ENCODE assay signal across 10 cellular contexts in the genomic region with DNA sequence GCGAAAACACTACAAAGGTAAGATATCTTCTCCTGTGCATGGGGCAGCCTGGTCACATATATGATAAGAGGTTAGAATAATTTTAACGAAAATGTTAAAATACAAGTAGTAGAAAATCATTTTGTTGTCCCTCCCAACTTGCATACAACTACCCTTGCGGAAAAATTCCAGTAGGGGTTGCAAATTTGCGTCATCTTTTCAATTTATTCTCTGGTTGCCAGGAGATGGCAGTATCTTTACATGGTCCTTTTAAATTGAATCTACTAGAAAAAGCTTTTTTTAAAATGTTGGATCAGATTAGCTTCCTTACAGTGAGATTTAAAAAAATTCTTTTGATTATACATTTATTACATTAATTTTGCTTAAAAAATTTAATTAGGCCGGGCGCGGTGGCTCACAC. TPM values are rescaled to one million over a fixed set of nuclear protein-coding genes. Genes with fewer than 3 reads are reported as not detected.
DNase-seq lines count a peak whose midpoint lies in the region; ATAC-seq, FAIRE-seq and TF ChIP-seq lines count a peak whose summit lies in the region.
"Had no signal": no experiment of that assay in that cellular context is flagged by ENCODE, and none has a peak within 500 bp of the region (broad histone marks: within the 10 kb centered on the region; RNA-seq: fewer than 3 reads in every experiment).

No MANE protein-coding gene starts in this region.

- TF ChIP-seq CTCF in DND-41 (IDR thresholded peaks at IDR 0.05; ENCODE audit: borderline replicate concordance, extremely low read depth, low read length, poor library complexity, severe bottlenecking) (peak; percentile 43), Loucy (conservative IDR thresholded peaks at IDR 0.05; ENCODE audit: low read length) (peak; percentile 62), K562 (IDR thresholded peaks at IDR 0.05 in 2 of 3, conservative IDR thresholded peaks at IDR 0.05 in 1 of 3; ENCODE audit: insufficient read depth in 2 of 3, low read depth in 1 of 3, low read length in 3 of 3) (peak; percentile 15 to 71 (median 53); a peak in 3 of 6 replicates)

- no peaks in the 10 kb centered on the region for H3K4me1 ChIP-seq in DND-41 (ENCODE audit: insufficient read depth, low read length)
- peaks cover 6% of the 10 kb centered on the region for H3K4me1 ChIP-seq in Loucy (ENCODE audit: insufficient read depth, low read length, poor library complexity, severe bottlenecking)
- no peaks in the 10 kb centered on the region for H3K4me1 ChIP-seq in K562 (replicated peaks in 1 of 2; ENCODE audit: control insufficient read depth in 2 of 2, insufficient read depth in 2 of 2, low read length in 2 of 2)
- H3K4me1 ChIP-seq in HAP-1: no peaks in the 10 kb centered on the region

- H4K20me1 ChIP-seq in DND-41 (ENCODE audit: insufficient read depth, low read length) (no peaks in the 10 kb centered on the region), Loucy (ENCODE audit: insufficient read depth, low read length, poor library complexity, severe bottlenecking) (peaks cover 16% of the 10 kb centered on the region), K562 (replicated peaks; ENCODE audit: control insufficient read depth, insufficient read depth, low read length) (no peaks in the 10 kb centered on the region)

- no peaks in the 10 kb centered on the region for H3F3A ChIP-seq in Loucy (ENCODE audit: low read depth)

- H3K36me3 ChIP-seq in DND-41 (ENCODE audit: insufficient read depth, low read length) (peaks cover 75% of the 10 kb centered on the region), Loucy (ENCODE audit: insufficient read depth, low read length) (peaks cover 55% of the 10 kb centered on the region; the same call in 1 of the 2 replicates), K562 (ENCODE audit: control insufficient read depth, insufficient read depth, low read length) (peaks cover 85% of the 10 kb centered on the region), HAP-1 (replicated peaks) (peaks cover 70% of the 10 kb centered on the region)

- H2AFZ ChIP-seq in DND-41 (ENCODE audit: low read depth, low read length): no peak overlapping the region
- no peak overlapping the region for H2AFZ ChIP-seq in Loucy (ENCODE audit: low read length)
- no peak overlapping the region for H2AFZ ChIP-seq in K562 (ENCODE audit: low read depth, low read length)

- TF ChIP-seq RAD21 in K562 (CRISPR knock-in tag; conservative IDR thresholded peaks at IDR 0.05 in 1 of 2, IDR thresholded peaks at IDR 0.05 in 1 of 2): no peak

- intact Hi-C loops in K562 (cut with micrococcal nuclease): no loop called here

- H3K4me3 ChIP-seq in DND-41 (ENCODE audit: low read depth in 1 of 2, low read length in 2 of 2) (no peak overlapping the region), Loucy (ENCODE audit: low read length, poor library complexity, severe bottlenecking) (no peak overlapping the region), K562 (no peak overlapping the region), HAP-1 (no peak overlapping the region)

- CTCF ChIA-PET in K562 (lab: Yijun Ruan, JAX; ENCODE audit: low intra/inter-chr PET ratio): interaction anchor here (0.5 to 1.1 kb wide), 3 partner anchors 44 to 259 kb away, joined by 3 read pairs; no protein-coding TSS in a partner anchor

- no TSS peak for BruUV-seq in K562 (replicated peaks; lab: Mats Ljungman, UMichigan)

- WGBS in K562 (ENCODE audit: insufficient coverage, low coverage, missing lambda C conversion rate): 95% methylated on average over 7 of the region's 7 CpGs

- ATAC-seq in DND-41 (ENCODE audit: insufficient read depth, low read depth) (no peak), K562 (no peak), GM18909 (IDR thresholded peaks at IDR 0.05; ENCODE audit: poor library complexity, unreplicated experiment) (no peak)

- in situ Hi-C loops in K562 (cut with MboI): no loop called here
- in situ Hi-C loops in HAP-1 (cut with MboI; ENCODE audit: low sequenced_read_pairs): no loop called here

- no peak for TF ChIP-seq POLR2A in K562 (conservative IDR thresholded peaks at IDR 0.05)

- TF ChIP-seq EP300 in K562 (IDR thresholded peaks at IDR 0.05; ENCODE audit: low read length): no peak

- H3K9ac ChIP-seq in DND-41 (ENCODE audit: low read depth, low read length) (no peak overlapping the region), Loucy (ENCODE audit: low read depth, low read length, poor library complexity, severe bottlenecking) (no peak overlapping the region), K562 (ENCODE audit: insufficient read depth in 1 of 2, low read depth in 2 of 2, low read length in 2 of 2) (no peak overlapping the region)

- no peak for FAIRE-seq in K562 (lab: Jason Lieb, UNC)

- DNase-seq in DND-41 (no peak), K562 (ENCODE audit: extremely low read depth in 1 of 4, low spot score in 3 of 4) (no peak), medulla oblongata (ENCODE audit: extremely low spot score) (peak; percentile 13), HAP-1 (ENCODE audit: low spot score in 2 of 2) (no peak), GF-D8 (lab: John Stamatoyannopoulos, UW) (no peak)
- DNase-seq in effector CD4-positive, alpha-beta T cell: no peak
- DNase-seq: NCI-H2081 had no signal

- H3K9me3 ChIP-seq in DND-41 (ENCODE audit: insufficient read depth, low read length, severe bottlenecking) (no peaks in the 10 kb centered on the region), Loucy (ENCODE audit: insufficient read depth, low read depth, low read length) (no peaks in the 10 kb centered on the region), K562 (replicated peaks; ENCODE audit: control insufficient read depth, insufficient read depth, low read depth, low read length) (no peaks in the 10 kb centered on the region), HAP-1 (no peaks in the 10 kb centered on the region)
- H3K9me3 ChIP-seq: neutrophil had no signal

- H3K27ac ChIP-seq in DND-41 (ENCODE audit: low read length): no peak overlapping the region
- no peak overlapping the region for H3K27ac ChIP-seq in K562 (ENCODE audit: extremely low read depth, low read depth, low read length)
- H3K27ac ChIP-seq: neutrophil had no signal

- POLR2A ChIA-PET in K562 (lab: Yijun Ruan, JAX): interaction anchor here (0.5 to 1.2 kb wide), 2 partner anchors 10 to 231 kb away, joined by 4 to 5 read pairs; no protein-coding TSS in a partner anchor

- no peaks in the 10 kb centered on the region for H3K9me2 ChIP-seq in Loucy (replicated peaks; ENCODE audit: low read depth, low read length)

- no peaks in the 10 kb centered on the region for H3K9me1 ChIP-seq in K562 (ENCODE audit: control insufficient read depth, insufficient read depth, low read length)

- no peaks in the 10 kb centered on the region for H3K27me3 ChIP-seq in DND-41 (ENCODE audit: insufficient read depth, low read length, poor library complexity)
- H3K27me3 ChIP-seq in Loucy (ENCODE audit: insufficient read depth, low read length, poor library complexity, severe bottlenecking): no peaks in the 10 kb centered on the region
- no peaks in the 10 kb centered on the region for H3K27me3 ChIP-seq in K562 (ENCODE audit: control insufficient read depth in 2 of 2, insufficient read depth in 2 of 2, low read length in 2 of 2)
- no peaks in the 10 kb centered on the region for H3K27me3 ChIP-seq in HAP-1 (ENCODE audit: low read depth)
- H3K27me3 ChIP-seq: neutrophil had no signal

- H3K4me2 ChIP-seq in DND-41 (ENCODE audit: insufficient read depth, low read length) (no peak overlapping the region), Loucy (ENCODE audit: low read depth, low read length, poor library complexity, severe bottlenecking) (no peak overlapping the region), K562 (ENCODE audit: insufficient read depth, low read length) (no peak overlapping the region)

- H3K79me2 ChIP-seq in DND-41 (ENCODE audit: insufficient read depth, low read length) (peaks cover 11% of the 10 kb centered on the region), Loucy (ENCODE audit: insufficient read depth, low read length) (peaks cover 14% of the 10 kb centered on the region; the same call in 1 of the 2 replicates), K562 (ENCODE audit: control insufficient read depth, insufficient read depth, low read length) (peaks cover 9% of the 10 kb centered on the region; the same call in 1 of the 3 replicates)

RNA-seq across cellular contexts. Expression of gene S100PBP, which starts 10.9 kb away (rescaled TPM):
- total RNA-seq in K562 (2011; cell fraction: chromatin; rRNA removed; ENCODE audit: low replicate concordance): 129 and 333 TPM in 2 replicates
- total RNA-seq in K562 (2011; cell fraction: nucleolus; rRNA removed): 72.0 and 90.1 TPM in 2 replicates
- total RNA-seq in K562 (2011; cell fraction: nucleoplasm; rRNA removed): 168 and 289 TPM in 2 replicates
- 22.8 and 25.7 TPM in 2 replicates for total RNA-seq in K562 (2014; rRNA removed)
- total RNA-seq in K562 (2014; rRNA removed; fragmentation: Illumina TruSeq; extraction: Trizol): 60.2 and 71.1 TPM in 2 replicates
- total RNA-seq in K562 (2015; rRNA removed; fragmentation: Illumina TruSeq; extraction: Trizol): 36.3 and 45.2 TPM in 2 replicates
- 39.7 and 51.4 TPM in 2 replicates for total RNA-seq in K562 (2021)
- 58.9 and 59.8 TPM in 2 replicates for polyA plus RNA-seq in K562 (2011; rRNA removed)
- polyA plus RNA-seq in K562 (2011; cell fraction: cytosol; rRNA removed): 11.6 and 25.9 TPM in 2 replicates
- 46.3 and 64.2 TPM in 2 replicates for polyA plus RNA-seq in K562 (2011; cell fraction: nucleus; rRNA removed)
- polyA plus RNA-seq in K562 (2012): 17.6 and 23.2 TPM in 2 replicates
- polyA plus RNA-seq in K562 (2014; fragmentation: Illumina TruSeq; extraction: Trizol): 29.4 and 32.9 TPM in 2 replicates
- polyA plus RNA-seq in K562 (2014; fragmentation: Nextera tagmentation; extraction: Ambion mirVana): 10 to 100 TPM; 22.9 to 31.8 TPM
- 29.3 and 37.7 TPM in 2 replicates for polyA plus RNA-seq in K562 (2014; rRNA removed)
- 81.4 and 115 TPM in 2 replicates for polyA minus RNA-seq in K562 (2011; rRNA and poly(A)+ RNA removed)
- 23.3 and 23.8 TPM in 2 replicates for polyA minus RNA-seq in K562 (2011; cell fraction: cytosol; rRNA and poly(A)+ RNA removed)
- 27.1 and 58.4 TPM in 2 replicates for polyA minus RNA-seq in K562 (2011; cell fraction: nucleus; rRNA and poly(A)+ RNA removed)

RNA-seq across cellular contexts. Expression of gene YARS1, which starts 11.2 kb away (rescaled TPM):
- 469 and 618 TPM in 2 replicates for total RNA-seq in K562 (2011; cell fraction: chromatin; rRNA removed; ENCODE audit: low replicate concordance)
- 286 and 302 TPM in 2 replicates for total RNA-seq in K562 (2011; cell fraction: nucleolus; rRNA removed)
- total RNA-seq in K562 (2011; cell fraction: nucleoplasm; rRNA removed): 416 and 469 TPM in 2 replicates
- total RNA-seq in K562 (2014; rRNA removed) (336 and 418 TPM in 2 replicates), K562 (2014; rRNA removed; fragmentation: Illumina TruSeq; extraction: Trizol) (207 and 229 TPM in 2 replicates), K562 (2015; rRNA removed; fragmentation: Illumina TruSeq; extraction: Trizol) (127 TPM in 2 replicates), K562 (2021) (276 and 306 TPM in 2 replicates)
- polyA plus RNA-seq in K562 (2011; rRNA removed) (166 and 174 TPM in 2 replicates), K562 (2014; fragmentation: Illumina TruSeq; extraction: Trizol) (312 and 330 TPM in 2 replicates), K562 (2014; fragmentation: Nextera tagmentation; extraction: Ambion mirVana) (10 to 100 TPM; 66.2 to 92.8 TPM), K562 (2014; rRNA removed) (182 and 201 TPM in 2 replicates)
- polyA plus RNA-seq in K562 (2011; cell fraction: cytosol; rRNA removed): 69.3 and 114 TPM in 2 replicates
- 229 and 316 TPM in 2 replicates for polyA plus RNA-seq in K562 (2011; cell fraction: nucleus; rRNA removed)
- 197 and 532 TPM in 2 replicates for polyA plus RNA-seq in K562 (2012)
- polyA minus RNA-seq in K562 (2011; rRNA and poly(A)+ RNA removed): 215 and 273 TPM in 2 replicates
- polyA minus RNA-seq in K562 (2011; cell fraction: cytosol; rRNA and poly(A)+ RNA removed): 116 and 173 TPM in 2 replicates
- polyA minus RNA-seq in K562 (2011; cell fraction: nucleus; rRNA and poly(A)+ RNA removed): 55.7 and 137 TPM in 2 replicates

RNA-seq across cellular contexts. Expression of gene FNDC5, which starts 42.4 kb away (rescaled TPM):
- 1.1 and 2.3 TPM in 2 replicates for total RNA-seq in K562 (2011; cell fraction: chromatin; rRNA removed; ENCODE audit: low replicate concordance)
- total RNA-seq in K562 (2011; cell fraction: nucleolus; rRNA removed): 1.3 and 2.0 TPM in 2 replicates
- total RNA-seq in K562 (2011; cell fraction: nucleoplasm; rRNA removed): 0.59 and 1.1 TPM in 2 replicates
- total RNA-seq in K562 (2014; rRNA removed) (0.14 and 0.61 TPM in 2 replicates), K562 (2014; rRNA removed; fragmentation: Illumina TruSeq; extraction: Trizol) (0.25 and 0.48 TPM in 2 replicates), K562 (2015; rRNA removed; fragmentation: Illumina TruSeq; extraction: Trizol) (0.22 and 0.41 TPM in 2 replicates), K562 (2021) (0.38 and 0.56 TPM in 2 replicates)
- polyA plus RNA-seq in K562 (2011; rRNA removed) (2.1 and 2.5 TPM in 2 replicates), K562 (2014; fragmentation: Illumina TruSeq; extraction: Trizol) (0.17 and 0.25 TPM in 2 replicates), K562 (2014; fragmentation: Nextera tagmentation; extraction: Ambion mirVana) (under 1 TPM; 0.06 to 0.10 TPM), K562 (2014; rRNA removed) (0.12 and 0.24 TPM in 2 replicates)
- 1.3 and 1.6 TPM in 2 replicates for polyA plus RNA-seq in K562 (2011; cell fraction: cytosol; rRNA removed)
- polyA plus RNA-seq in K562 (2011; cell fraction: nucleus; rRNA removed): 5.0 and 6.0 TPM in 2 replicates
- polyA plus RNA-seq in K562 (2012): 0.42 and 0.81 TPM in 2 replicates
- polyA minus RNA-seq in K562 (2011; rRNA and poly(A)+ RNA removed): 2.6 and 3.1 TPM in 2 replicates
- polyA minus RNA-seq in K562 (2011; cell fraction: cytosol; rRNA and poly(A)+ RNA removed): 0.38 TPM in 1 of 2 replicates, not detected in the other
- polyA minus RNA-seq in K562 (2011; cell fraction: nucleus; rRNA and poly(A)+ RNA removed): 0.13 and 1.3 TPM in 2 replicates

RNA-seq across cellular contexts. Expression of gene HPCA, which starts 58.0 kb away (rescaled TPM):
- total RNA-seq in K562 (2011; cell fraction: chromatin; rRNA removed; ENCODE audit: low replicate concordance): not detected in 2 replicates
- total RNA-seq in K562 (2011; cell fraction: nucleolus; rRNA removed): not detected in 2 replicates
- not detected in 2 replicates for total RNA-seq in K562 (2011; cell fraction: nucleoplasm; rRNA removed)
- total RNA-seq in K562 (2014; rRNA removed): not detected in 2 replicates
- not detected in 2 replicates for total RNA-seq in K562 (2014; rRNA removed; fragmentation: Illumina TruSeq; extraction: Trizol)
- not detected in 2 replicates for total RNA-seq in K562 (2015; rRNA removed; fragmentation: Illumina TruSeq; extraction: Trizol)
- total RNA-seq in K562 (2021): not detected in 2 replicates
- polyA plus RNA-seq in K562 (2011; rRNA removed): not detected in 2 replicates
- not detected in 2 replicates for polyA plus RNA-seq in K562 (2011; cell fraction: cytosol; rRNA removed)
- not detected in 2 replicates for polyA plus RNA-seq in K562 (2011; cell fraction: nucleus; rRNA removed)
- 0.22 and 0.44 TPM in 2 replicates for polyA plus RNA-seq in K562 (2012)
- not detected in 2 replicates for polyA plus RNA-seq in K562 (2014; fragmentation: Illumina TruSeq; extraction: Trizol)
- not detected for polyA plus RNA-seq in K562 (2014; fragmentation: Nextera tagmentation; extraction: Ambion mirVana)
- polyA plus RNA-seq in K562 (2014; rRNA removed): not detected in 2 replicates
- polyA minus RNA-seq in K562 (2011; rRNA and poly(A)+ RNA removed): not detected in 2 replicates
- polyA minus RNA-seq in K562 (2011; cell fraction: cytosol; rRNA and poly(A)+ RNA removed): not detected in 2 replicates
- not detected in 2 replicates for polyA minus RNA-seq in K562 (2011; cell fraction: nucleus; rRNA and poly(A)+ RNA removed)
